In genomic region chr6:44257753-44258324, GRCh38 we compare ENCODE assay signal across 9 cellular contexts. TPM values are rescaled to one million over a fixed set of nuclear protein-coding genes. Genes with fewer than 3 reads are reported as not detected.
A peak's percentile ranks its signal among the peaks of the same experiment; 100 is the strongest.
DNase-seq lines count a peak whose midpoint lies in the region; ATAC-seq, FAIRE-seq and TF ChIP-seq lines count a peak whose summit lies in the region.
"Had no signal": no experiment of that assay in that cellular context is flagged by ENCODE, and none has a peak within 500 bp of the region (broad histone marks: within the 10 kb centered on the region; RNA-seq: fewer than 3 reads in every experiment).

No MANE protein-coding gene starts in this region.

- intact Hi-C loops in Right ventricle myocardium inferior (cut with DNase I) = no loop called here
- intact Hi-C loops in K562 (cut with micrococcal nuclease) = no loop called here

- H3K79me2 ChIP-seq in K562 (ENCODE audit: control insufficient read depth, insufficient read depth, low read length) = peaks cover 24% of the 10 kb centered on the region

- H3K4me3 ChIP-seq in cardiac muscle cell = peak overlapping the region; percentile 88
- H3K4me3 ChIP-seq in K562 = peak overlapping the region; percentile 81
- peak overlapping the region; percentile 45 to 71 for H3K4me3 ChIP-seq in muscle layer of duodenum (ENCODE audit: low read depth in 1 of 2, low read length in 2 of 2)

- peak; percentile 62 for TF ChIP-seq POLR2A in K562 (conservative IDR thresholded peaks at IDR 0.05)

- H3K9ac ChIP-seq in K562 (ENCODE audit: insufficient read depth in 1 of 2, low read depth in 2 of 2, low read length in 2 of 2) = peak overlapping the region; percentile 85 to 93

- BruUV-seq in K562 (replicated peaks; lab: Mats Ljungman, UMichigan) = no TSS peak

- CTCF ChIA-PET in K562 (lab: Yijun Ruan, JAX; ENCODE audit: low intra/inter-chr PET ratio) = interaction anchor here (0.6 to 1.5 kb wide), 4 partner anchors 85 to 908 kb away, joined by 3 to 7 read pairs (median 4); no protein-coding TSS in a partner anchor

- peak overlapping the region; percentile 94 for H2AFZ ChIP-seq in K562 (ENCODE audit: low read depth, low read length)

- H3K4me2 ChIP-seq in K562 (ENCODE audit: insufficient read depth, low read length) = peak overlapping the region; percentile 89

- TF ChIP-seq RAD21 in K562 (CRISPR knock-in tag; conservative IDR thresholded peaks at IDR 0.05 in 1 of 2, IDR thresholded peaks at IDR 0.05 in 1 of 2) = no peak; a peak in 1 of 4 replicates

- peaks cover 38% of the 10 kb centered on the region for H4K20me1 ChIP-seq in K562 (replicated peaks; ENCODE audit: control insufficient read depth, insufficient read depth, low read length)

- no peak overlapping the region for H3K27ac ChIP-seq in cardiac muscle cell
- peak overlapping the region; percentile 93 for H3K27ac ChIP-seq in K562 (ENCODE audit: extremely low read depth, low read depth, low read length)
- peak overlapping the region; percentile 49 for H3K27ac ChIP-seq in muscle layer of duodenum (ENCODE audit: low read length)

- ATAC-seq in Right ventricle myocardium inferior (no peak), HG03432 (IDR thresholded peaks at IDR 0.05; ENCODE audit: unreplicated experiment) (peak; percentile 21), K562 (no peak)

- POLR2A ChIA-PET in K562 (lab: Yijun Ruan, JAX) = interaction anchor here (1.0 to 3.2 kb wide), 3 partner anchors 10 to 44 kb away, joined by 6 to 144 read pairs (median 9); partner anchors contain the start of gene HSP90AB1

- TF ChIP-seq CTCF in cardiac muscle cell (IDR thresholded peaks at IDR 0.05; ENCODE audit: low read depth, low read length) (no peak), K562 (IDR thresholded peaks at IDR 0.05 in 2 of 3, conservative IDR thresholded peaks at IDR 0.05 in 1 of 3; ENCODE audit: insufficient read depth in 2 of 3, low read depth in 1 of 3, low read length in 3 of 3) (peak in 1 of 3 experiments; percentile 23; a peak in 1 of 6 replicates)

- TF ChIP-seq EP300 in K562 (IDR thresholded peaks at IDR 0.05; ENCODE audit: low read length) = no peak

- H3K9me1 ChIP-seq in K562 (ENCODE audit: control insufficient read depth, insufficient read depth, low read length) = peaks cover 19% of the 10 kb centered on the region

- DNase-seq in cardiac muscle cell (ENCODE audit: low read depth in 1 of 2, low spot score in 1 of 2) (no peak), Right ventricle myocardium inferior (ENCODE audit: missing footprints) (no peak), K562 (ENCODE audit: extremely low read depth in 1 of 4, low spot score in 3 of 4) (no peak), NCI-H1417 treated with DMSO at 0.1 percent for 48 hours (lab: John Stamatoyannopoulos, UW) (no peak), NCI-H345 (lab: John Stamatoyannopoulos, UW) (no peak), NCI-H526 (lab: John Stamatoyannopoulos, UW) (no peak)

- H3K9me3 ChIP-seq in cardiac muscle cell (ENCODE audit: low read depth) (no peaks in the 10 kb centered on the region), K562 (replicated peaks; ENCODE audit: control insufficient read depth, insufficient read depth, low read depth, low read length) (no peaks in the 10 kb centered on the region), muscle layer of duodenum (ENCODE audit: control insufficient read depth in 1 of 2, low read length in 2 of 2) (no peaks in the 10 kb centered on the region)

- no peaks in the 10 kb centered on the region for H3K27me3 ChIP-seq in cardiac muscle cell
- H3K27me3 ChIP-seq in K562 (ENCODE audit: control insufficient read depth in 2 of 2, insufficient read depth in 2 of 2, low read length in 2 of 2) = no peaks in the 10 kb centered on the region
- no peaks in the 10 kb centered on the region for H3K27me3 ChIP-seq in muscle layer of duodenum (ENCODE audit: low read depth, low read length)

- in situ Hi-C loops in K562 (cut with MboI) = no loop called here

- no peaks in the 10 kb centered on the region for H3K4me1 ChIP-seq in cardiac muscle cell (ENCODE audit: low read depth)
- peaks cover 31 to 48% of the 10 kb centered on the region in 2 experiments; a peak in 4 of 5 replicates for H3K4me1 ChIP-seq in K562 (replicated peaks in 1 of 2; ENCODE audit: control insufficient read depth in 2 of 2, insufficient read depth in 2 of 2, low read length in 2 of 2)
- peaks cover 9 to 45% of the 10 kb centered on the region in 2 donors for H3K4me1 ChIP-seq in muscle layer of duodenum (ENCODE audit: control insufficient read depth in 1 of 2, insufficient read depth in 2 of 2, low read length in 2 of 2)

- WGBS in K562 (ENCODE audit: insufficient coverage, low coverage, missing lambda C conversion rate) = 41% methylated on average over 15 of the region's 15 CpGs

- peaks cover 30% of the 10 kb centered on the region for H3K36me3 ChIP-seq in cardiac muscle cell
- H3K36me3 ChIP-seq in K562 (ENCODE audit: control insufficient read depth, insufficient read depth, low read length) = peaks cover 78% of the 10 kb centered on the region
- peaks cover 33 to 39% of the 10 kb centered on the region in 2 donors for H3K36me3 ChIP-seq in muscle layer of duodenum (ENCODE audit: control insufficient read depth in 1 of 2, insufficient read depth in 2 of 2, low read length in 2 of 2)

- peak; percentile 51 for FAIRE-seq in K562 (lab: Jason Lieb, UNC)
- FAIRE-seq: islet of Langerhans had no signal

RNA-seq across cellular contexts. Expression of gene SLC35B2, which starts 0.5 kb away (rescaled TPM):
- total RNA-seq in cardiac muscle cell (34.3 and 50.5 TPM in 2 replicates), Right ventricle myocardium inferior (21.3 TPM), K562 (2014; rRNA removed) (43.6 and 59.3 TPM in 2 replicates), K562 (2014; rRNA removed; fragmentation: Illumina TruSeq; extraction: Trizol) (31.1 and 38.8 TPM in 2 replicates), K562 (2015; rRNA removed; fragmentation: Illumina TruSeq; extraction: Trizol) (46.0 and 47.1 TPM in 2 replicates), K562 (2021) (53.1 and 54.3 TPM in 2 replicates)
- polyA plus RNA-seq in cardiac muscle cell (44.4 and 63.3 TPM in 2 replicates), K562 (2011; rRNA removed) (50.8 and 53.9 TPM in 2 replicates), K562 (2014; fragmentation: Illumina TruSeq; extraction: Trizol) (57.6 and 58.9 TPM in 2 replicates), K562 (2014; fragmentation: Nextera tagmentation; extraction: Ambion mirVana) (10 to 100 TPM; 14.5 to 19.2 TPM), K562 (2014; rRNA removed) (59.1 and 61.8 TPM in 2 replicates)
- total RNA-seq in K562 (2011; cell fraction: chromatin; rRNA removed; ENCODE audit: low replicate concordance) = 26.7 and 95.0 TPM in 2 replicates
- total RNA-seq in K562 (2011; cell fraction: nucleolus; rRNA removed) = 138 and 143 TPM in 2 replicates
- 89.1 and 89.6 TPM in 2 replicates for total RNA-seq in K562 (2011; cell fraction: nucleoplasm; rRNA removed)
- polyA plus RNA-seq in K562 (2011; cell fraction: cytosol; rRNA removed) = 78.9 and 125 TPM in 2 replicates
- polyA plus RNA-seq in K562 (2011; cell fraction: nucleus; rRNA removed) = 67.9 and 76.7 TPM in 2 replicates
- polyA plus RNA-seq in K562 (2012) = 57.9 and 70.2 TPM in 2 replicates
- polyA minus RNA-seq in K562 (2011; rRNA and poly(A)+ RNA removed) = 23.7 and 34.2 TPM in 2 replicates
- polyA minus RNA-seq in K562 (2011; cell fraction: cytosol; rRNA and poly(A)+ RNA removed) = 21.6 and 21.9 TPM in 2 replicates
- polyA minus RNA-seq in K562 (2011; cell fraction: nucleus; rRNA and poly(A)+ RNA removed) = 19.0 and 20.8 TPM in 2 replicates

RNA-seq across cellular contexts. Expression of gene NFKBIE, which starts 7.5 kb away (rescaled TPM):
- total RNA-seq in cardiac muscle cell (23.8 and 34.2 TPM in 2 replicates), Right ventricle myocardium inferior (2.4 TPM), K562 (2014; rRNA removed) (15.7 TPM in 2 replicates), K562 (2014; rRNA removed; fragmentation: Illumina TruSeq; extraction: Trizol) (11.6 and 11.7 TPM in 2 replicates), K562 (2015; rRNA removed; fragmentation: Illumina TruSeq; extraction: Trizol) (14.2 and 14.6 TPM in 2 replicates), K562 (2021) (14.0 and 16.4 TPM in 2 replicates)
- polyA plus RNA-seq in cardiac muscle cell (8.2 and 12.5 TPM in 2 replicates), K562 (2011; rRNA removed) (11.9 and 12.3 TPM in 2 replicates), K562 (2014; fragmentation: Illumina TruSeq; extraction: Trizol) (10.0 and 12.3 TPM in 2 replicates), K562 (2014; fragmentation: Nextera tagmentation; extraction: Ambion mirVana) (1 to 10 TPM; 2.1 to 2.9 TPM), K562 (2014; rRNA removed) (10.2 and 11.6 TPM in 2 replicates)
- total RNA-seq in K562 (2011; cell fraction: chromatin; rRNA removed; ENCODE audit: low replicate concordance) = 10.6 and 17.8 TPM in 2 replicates
- 11.2 and 14.0 TPM in 2 replicates for total RNA-seq in K562 (2011; cell fraction: nucleolus; rRNA removed)
- total RNA-seq in K562 (2011; cell fraction: nucleoplasm; rRNA removed) = 7.4 and 8.2 TPM in 2 replicates
- 10.4 and 28.2 TPM in 2 replicates for polyA plus RNA-seq in K562 (2011; cell fraction: cytosol; rRNA removed)
- polyA plus RNA-seq in K562 (2011; cell fraction: nucleus; rRNA removed) = 9.7 and 14.7 TPM in 2 replicates
- 11.2 and 13.6 TPM in 2 replicates for polyA plus RNA-seq in K562 (2012)
- 8.3 and 9.5 TPM in 2 replicates for polyA minus RNA-seq in K562 (2011; rRNA and poly(A)+ RNA removed)
- polyA minus RNA-seq in K562 (2011; cell fraction: cytosol; rRNA and poly(A)+ RNA removed) = 9.4 and 10.1 TPM in 2 replicates
- 12.0 and 12.9 TPM in 2 replicates for polyA minus RNA-seq in K562 (2011; cell fraction: nucleus; rRNA and poly(A)+ RNA removed)

RNA-seq across cellular contexts. Expression of gene HSP90AB1, which starts 10.9 kb away (rescaled TPM):
- 865 and 876 TPM in 2 replicates for total RNA-seq in cardiac muscle cell
- polyA plus RNA-seq in cardiac muscle cell = 665 and 702 TPM in 2 replicates
- total RNA-seq in Right ventricle myocardium inferior = 867 TPM
- total RNA-seq in K562 (2011; cell fraction: chromatin; rRNA removed; ENCODE audit: low replicate concordance) = 266 and 322 TPM in 2 replicates
- 268 and 275 TPM in 2 replicates for total RNA-seq in K562 (2011; cell fraction: nucleolus; rRNA removed)
- 328 and 337 TPM in 2 replicates for total RNA-seq in K562 (2011; cell fraction: nucleoplasm; rRNA removed)
- 2,052 and 2,390 TPM in 2 replicates for total RNA-seq in K562 (2014; rRNA removed)
- 2,633 and 2,824 TPM in 2 replicates for total RNA-seq in K562 (2014; rRNA removed; fragmentation: Illumina TruSeq; extraction: Trizol)
- total RNA-seq in K562 (2015; rRNA removed; fragmentation: Illumina TruSeq; extraction: Trizol) = 2,220 and 2,262 TPM in 2 replicates
- 2,162 and 2,174 TPM in 2 replicates for total RNA-seq in K562 (2021)
- 2,356 and 2,496 TPM in 2 replicates for polyA plus RNA-seq in K562 (2011; rRNA removed)
- 1,126 and 1,804 TPM in 2 replicates for polyA plus RNA-seq in K562 (2011; cell fraction: cytosol; rRNA removed)
- polyA plus RNA-seq in K562 (2011; cell fraction: nucleus; rRNA removed) = 568 and 703 TPM in 2 replicates
- 1,146 and 2,065 TPM in 2 replicates for polyA plus RNA-seq in K562 (2012)
- 3,149 and 3,358 TPM in 2 replicates for polyA plus RNA-seq in K562 (2014; fragmentation: Illumina TruSeq; extraction: Trizol)
- polyA plus RNA-seq in K562 (2014; fragmentation: Nextera tagmentation; extraction: Ambion mirVana) = 1,000 to 10,000 TPM; 1,975 to 2,865 TPM
- polyA plus RNA-seq in K562 (2014; rRNA removed) = 1,691 and 1,780 TPM in 2 replicates
- polyA minus RNA-seq in K562 (2011; rRNA and poly(A)+ RNA removed) = 2,497 and 2,549 TPM in 2 replicates
- 1,081 and 1,374 TPM in 2 replicates for polyA minus RNA-seq in K562 (2011; cell fraction: cytosol; rRNA and poly(A)+ RNA removed)
- polyA minus RNA-seq in K562 (2011; cell fraction: nucleus; rRNA and poly(A)+ RNA removed) = 111 and 287 TPM in 2 replicates

RNA-seq across cellular contexts. Expression of gene TMEM151B, which starts 12.4 kb away (rescaled TPM):
- total RNA-seq in cardiac muscle cell = 0.21 and 0.39 TPM in 2 replicates
- 0.29 and 0.77 TPM in 2 replicates for polyA plus RNA-seq in cardiac muscle cell
- total RNA-seq in Right ventricle myocardium inferior = not detected
- total RNA-seq in K562 (2011; cell fraction: chromatin; rRNA removed; ENCODE audit: low replicate concordance) = 0.30 TPM in 1 of 2 replicates, not detected in the other
- total RNA-seq in K562 (2011; cell fraction: nucleolus; rRNA removed) = under 0.01 and 0.26 TPM in 2 replicates
- total RNA-seq in K562 (2011; cell fraction: nucleoplasm; rRNA removed) = not detected in 2 replicates
- not detected in 2 replicates for total RNA-seq in K562 (2014; rRNA removed)
- total RNA-seq in K562 (2014; rRNA removed; fragmentation: Illumina TruSeq; extraction: Trizol) = not detected in 2 replicates
- total RNA-seq in K562 (2015; rRNA removed; fragmentation: Illumina TruSeq; extraction: Trizol) = not detected in 2 replicates
- not detected in 2 replicates for total RNA-seq in K562 (2021)
- polyA plus RNA-seq in K562 (2011; rRNA removed) = not detected in 2 replicates
- 0.01 TPM in 1 of 2 replicates, not detected in the other for polyA plus RNA-seq in K562 (2011; cell fraction: cytosol; rRNA removed)
- 0.04 TPM in 1 of 2 replicates, not detected in the other for polyA plus RNA-seq in K562 (2011; cell fraction: nucleus; rRNA removed)
- polyA plus RNA-seq in K562 (2012) = 0.34 and 0.36 TPM in 2 replicates
- polyA plus RNA-seq in K562 (2014; fragmentation: Illumina TruSeq; extraction: Trizol) = not detected in 2 replicates
- polyA plus RNA-seq in K562 (2014; fragmentation: Nextera tagmentation; extraction: Ambion mirVana) = not detected
- polyA plus RNA-seq in K562 (2014; rRNA removed) = not detected in 2 replicates
- 0.09 TPM in 1 of 2 replicates, not detected in the other for polyA minus RNA-seq in K562 (2011; rRNA and poly(A)+ RNA removed)
- not detected in 2 replicates for polyA minus RNA-seq in K562 (2011; cell fraction: cytosol; rRNA and poly(A)+ RNA removed)
- not detected in 2 replicates for polyA minus RNA-seq in K562 (2011; cell fraction: nucleus; rRNA and poly(A)+ RNA removed)

RNA-seq across cellular contexts. Expression of gene SLC29A1, which starts 34.4 kb away (rescaled TPM):
- total RNA-seq in cardiac muscle cell (62.7 and 64.9 TPM in 2 replicates), Right ventricle myocardium inferior (170 TPM), K562 (2014; rRNA removed) (57.7 and 89.5 TPM in 2 replicates), K562 (2014; rRNA removed; fragmentation: Illumina TruSeq; extraction: Trizol) (32.8 and 35.3 TPM in 2 replicates), K562 (2015; rRNA removed; fragmentation: Illumina TruSeq; extraction: Trizol) (43.2 and 44.3 TPM in 2 replicates), K562 (2021) (103 and 107 TPM in 2 replicates)
- polyA plus RNA-seq in cardiac muscle cell (85.4 and 88.7 TPM in 2 replicates), K562 (2011; rRNA removed) (148 and 204 TPM in 2 replicates), K562 (2014; fragmentation: Illumina TruSeq; extraction: Trizol) (136 and 170 TPM in 2 replicates), K562 (2014; fragmentation: Nextera tagmentation; extraction: Ambion mirVana) (10 to 100 TPM; 18.9 to 42.0 TPM), K562 (2014; rRNA removed) (140 and 147 TPM in 2 replicates)
- 171 and 379 TPM in 2 replicates for total RNA-seq in K562 (2011; cell fraction: chromatin; rRNA removed; ENCODE audit: low replicate concordance)
- total RNA-seq in K562 (2011; cell fraction: nucleolus; rRNA removed) = 331 and 348 TPM in 2 replicates
- 305 and 360 TPM in 2 replicates for total RNA-seq in K562 (2011; cell fraction: nucleoplasm; rRNA removed)
- 291 and 372 TPM in 2 replicates for polyA plus RNA-seq in K562 (2011; cell fraction: cytosol; rRNA removed)
- 496 and 544 TPM in 2 replicates for polyA plus RNA-seq in K562 (2011; cell fraction: nucleus; rRNA removed)
- polyA plus RNA-seq in K562 (2012) = 90.3 and 112 TPM in 2 replicates
- polyA minus RNA-seq in K562 (2011; rRNA and poly(A)+ RNA removed) = 119 and 153 TPM in 2 replicates
- 67.5 and 84.3 TPM in 2 replicates for polyA minus RNA-seq in K562 (2011; cell fraction: cytosol; rRNA and poly(A)+ RNA removed)
- 71.0 and 95.0 TPM in 2 replicates for polyA minus RNA-seq in K562 (2011; cell fraction: nucleus; rRNA and poly(A)+ RNA removed)
